ENCODE assay signal across 14 cellular contexts in genomic region chr7:75066521-75066920, GRCh38. TPM values are rescaled to one million over a fixed set of nuclear protein-coding genes. Genes with fewer than 3 reads are reported as not detected.
DNase-seq lines count a peak whose midpoint lies in the region; ATAC-seq lines count a peak whose summit lies in the region.
"Had no signal": no experiment of that assay in that cellular context is flagged by ENCODE, and none has a peak within 500 bp of the region (broad histone marks: within the 10 kb centered on the region; RNA-seq: fewer than 3 reads in every experiment).

No MANE protein-coding gene starts in this region.

- DNase-seq in cardiac septum (ENCODE audit: low spot score) (peak; percentile 56), left ventricle myocardium superior (no peak), epidermal melanocyte (ENCODE audit: insufficient read length, low spot score) (peak; percentile 1), posterior vena cava (ENCODE audit: low spot score) (peak; percentile 16), cortex of kidney (lab: John Stamatoyannopoulos, UW) (no peak), HUDEP-2 (lab: John Stamatoyannopoulos, UW; ENCODE audit: unreplicated experiment in 76 of 76) (no peak), Kasumi-1 (lab: John Stamatoyannopoulos, UW) (no peak)
- DNase-seq: 8988T; BE2C; C1 segment of cervical spinal cord; Caco-2; CD4-positive, CD25-positive, alpha-beta regulatory T cell; GM23248; IMR-90 had no signal

- ATAC-seq in left ventricle myocardium superior, result no peak

- intact Hi-C loops in cardiac septum (cut with DNase I) (no loop called here), left ventricle myocardium superior (cut with micrococcal nuclease) (no loop called here), posterior vena cava (cut with DNase I) (no loop called here)

RNA-seq across cellular contexts. Expression of gene RCC1L, which starts 7.1 kb away (rescaled TPM):
- total RNA-seq in cardiac septum (46.6 TPM), left ventricle myocardium superior (49.3 TPM), posterior vena cava (10 to 100 TPM; 24.7 to 28.3 TPM)

RNA-seq across cellular contexts. Expression of gene GTF2IRD2B, which starts 25.9 kb away (rescaled TPM):
- total RNA-seq in cardiac septum (26.5 TPM), left ventricle myocardium superior (30.8 TPM), posterior vena cava (10 to 100 TPM; 33.3 to 33.9 TPM)

Comparison
In these comparisons a context has a peak if more than half of its experiments do, and no peak if none do; other contexts are left out.
1. DNase-seq: peak in cardiac septum (single experiment), epidermal melanocyte (single experiment) and posterior vena cava (single experiment); none in left ventricle myocardium superior (single experiment), cortex of kidney (single experiment), HUDEP-2 (0 of 76) and Kasumi-1 (0 of 2).